In the genomic region with DNA sequence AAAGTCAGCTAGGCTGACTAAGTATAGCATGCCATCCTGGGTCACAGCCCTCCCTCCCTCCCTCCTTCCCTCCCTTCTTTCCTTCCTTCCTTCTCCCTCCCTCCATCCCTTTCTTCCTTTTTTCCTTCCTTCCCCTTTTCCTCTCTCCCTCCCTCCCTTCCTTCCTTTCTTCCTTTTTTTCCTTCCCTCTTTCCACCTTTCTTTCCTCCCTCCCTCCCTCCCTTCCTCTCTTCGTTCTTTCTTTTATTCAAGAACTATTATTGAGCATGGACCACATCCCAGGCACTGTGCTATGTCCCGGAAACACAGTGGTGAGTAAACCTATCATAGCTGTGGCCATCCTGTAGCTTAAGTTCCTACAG, we compare ENCODE assay signal across 1 cellular context.
TF ChIP-seq lines count a peak whose summit lies in the region.

No MANE protein-coding gene starts in this region.

TF ChIP-seq in HEK293, 187 proteins besides CTCF, POLR2A, EP300 and RAD21:
- TF ChIP-seq, protein P1, sequence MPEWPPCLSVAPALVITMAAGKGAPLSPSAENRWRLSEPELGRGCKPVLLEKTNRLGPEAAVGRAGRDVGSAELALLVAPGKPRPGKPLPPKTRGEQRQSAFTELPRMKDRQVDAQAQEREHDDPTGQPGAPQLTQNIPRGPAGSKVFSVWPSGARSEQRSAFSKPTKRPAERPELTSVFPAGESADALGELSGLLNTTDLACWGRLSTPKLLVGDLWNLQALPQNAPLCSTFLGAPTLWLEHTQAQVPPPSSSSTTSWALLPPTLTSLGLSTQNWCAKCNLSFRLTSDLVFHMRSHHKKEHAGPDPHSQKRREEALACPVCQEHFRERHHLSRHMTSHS (tag by site-specific recombination; IDR thresholded peaks at IDR 0.05) = no peak
- TF ChIP-seq ZNF366 (tag by site-specific recombination; conservative IDR thresholded peaks at IDR 0.05) (peak; percentile 42; the same call in 1 of the 2 replicates), MYNN (tag by site-specific recombination; IDR thresholded peaks at IDR 0.05; ENCODE audit: borderline replicate concordance) (no peak), IKZF3 (tag by site-specific recombination; IDR thresholded peaks at IDR 0.05) (no peak), ZNF529 (tag by site-specific recombination; IDR thresholded peaks at IDR 0.05; ENCODE audit: insufficient replicate concordance) (no peak)
- TF ChIP-seq, protein P2, sequence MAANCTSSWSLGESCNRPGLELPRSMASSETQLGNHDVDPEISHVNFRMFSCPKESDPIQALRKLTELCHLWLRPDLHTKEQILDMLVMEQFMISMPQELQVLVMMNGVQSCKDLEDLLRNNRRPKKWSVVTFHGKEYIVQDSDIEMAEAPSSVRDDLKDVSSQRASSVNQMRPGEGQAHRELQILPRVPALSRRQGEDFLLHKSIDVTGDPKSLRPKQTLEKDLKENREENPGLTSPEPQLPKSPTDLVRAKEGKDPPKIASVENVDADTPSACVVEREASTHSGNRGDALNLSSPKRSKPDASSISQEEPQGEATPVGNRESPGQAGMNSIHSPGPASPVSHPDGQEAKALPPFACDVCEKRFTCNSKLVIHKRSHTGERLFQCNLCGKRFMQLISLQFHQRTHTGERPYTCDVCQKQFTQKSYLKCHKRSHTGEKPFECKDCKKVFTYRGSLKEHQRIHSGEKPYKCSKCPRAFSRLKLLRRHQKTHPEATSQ (tag by site-specific recombination; IDR thresholded peaks at IDR 0.05) = no peak
